In genomic region chr6:66993272-66993671, GRCh38 we compare ENCODE assay signal across 16 cellular contexts.
"Had no signal": no experiment of that assay in that cellular context is flagged by ENCODE, and none has a peak within 500 bp of the region (broad histone marks: within the 10 kb centered on the region; RNA-seq: fewer than 3 reads in every experiment).

No MANE protein-coding gene starts in this region.

- H3K27me3 Mint-ChIP-seq: activated CD8-positive, alpha-beta memory T cell treated with anti-CD3 and anti-CD28 coated beads, Interleukin-2, amount 10 ng/mL, durations not matched to agents 7 days and 5 days; activated T-cell treated with anti-CD3 and anti-CD28 coated beads, Interleukin-2, amount 50 U/mL, for 24 hours; naive B cell had no signal

- H3K36me3 Mint-ChIP-seq: activated CD8-positive, alpha-beta memory T cell treated with anti-CD3 and anti-CD28 coated beads, Interleukin-2, amount 10 ng/mL, durations not matched to agents 7 days and 5 days; activated naive CD4-positive, alpha-beta T cell treated with anti-CD3 and anti-CD28 coated beads, Interleukin-2, amount 50 U/mL, for 72 hours; brain; naive B cell had no signal

- DNase-seq: activated CD4-positive, alpha-beta T cell treated with anti-CD3 and anti-CD28 coated beads, Interleukin-2, amount 50 U/mL, for 4 hours; activated CD8-positive, alpha-beta memory T cell treated with anti-CD3 and anti-CD28 coated beads, Interleukin-2, amount 10 ng/mL, durations not matched to agents 7 days and 5 days; activated effector memory CD4-positive, alpha-beta T cell treated with Interleukin-2 at 50 U/mL for 16 hours; activated T-cell treated with anti-CD3 and anti-CD28 coated beads, Interleukin-2, amount 50 U/mL, for 24 hours; amniotic stem cell; dermis blood vessel endothelial cell; midbrain; naive B cell; stimulated activated CD4-positive, alpha-beta T cell treated with anti-CD3 and anti-CD28 coated beads, Interleukin-4, amount 100 ng/mL, for 4 hours; stomach had no signal

- H3K4me3 ChIP-seq: lung, skin epidermis, stomach, thoracic aorta had no signal

- H3K4me3 Mint-ChIP-seq: activated CD8-positive, alpha-beta memory T cell treated with anti-CD3 and anti-CD28 coated beads, Interleukin-2, amount 10 ng/mL, durations not matched to agents 7 days and 5 days; activated T-cell treated with anti-CD3 and anti-CD28 coated beads, Interleukin-2, amount 50 U/mL, for 24 hours; brain; naive B cell had no signal

- ATAC-seq: activated CD4-positive, CD25-positive, alpha-beta regulatory T cell treated with anti-CD3 and anti-CD28 coated beads, Interleukin-2, amount 50 U/mL, for 24 hours; activated CD8-positive, alpha-beta memory T cell treated with anti-CD3 and anti-CD28 coated beads, Interleukin-2, amount 10 ng/mL, durations not matched to agents 7 days and 5 days; activated naive CD4-positive, alpha-beta T cell treated with anti-CD3 and anti-CD28 coated beads, Interleukin-2, amount 50 U/mL, for 72 hours had no signal

- H3K27ac Mint-ChIP-seq: activated CD8-positive, alpha-beta memory T cell treated with anti-CD3 and anti-CD28 coated beads, Interleukin-2, amount 10 ng/mL, durations not matched to agents 7 days and 5 days; activated naive CD4-positive, alpha-beta T cell treated with anti-CD3 and anti-CD28 coated beads, Interleukin-2, amount 50 U/mL, for 72 hours; activated T-cell treated with anti-CD3 and anti-CD28 coated beads, Interleukin-2, amount 50 U/mL, for 24 hours; brain had no signal

- H3K4me1 Mint-ChIP-seq: activated CD8-positive, alpha-beta memory T cell treated with anti-CD3 and anti-CD28 coated beads, Interleukin-2, amount 10 ng/mL, durations not matched to agents 7 days and 5 days; brain; naive B cell had no signal
